23 cellular contexts compared by ENCODE assay signal in the genomic region with DNA sequence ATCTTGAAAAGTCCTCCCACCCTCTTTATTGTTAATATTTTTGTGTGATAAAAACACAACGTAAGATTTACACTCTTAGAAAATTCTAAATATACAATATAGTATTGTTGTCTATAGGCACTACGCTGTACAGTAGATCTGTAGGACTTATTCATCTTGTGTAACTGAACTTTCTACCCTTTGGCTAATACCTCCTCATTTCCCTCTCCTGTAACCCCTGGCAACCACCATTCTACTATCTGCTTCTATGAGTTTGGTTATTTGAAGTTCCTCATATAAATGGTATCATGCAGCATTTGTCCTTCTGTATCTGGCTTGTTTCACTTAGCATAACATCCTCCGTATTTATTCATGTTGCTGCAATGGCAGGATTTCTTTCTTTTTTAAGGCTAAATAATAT. TPM values are rescaled to one million over a fixed set of nuclear protein-coding genes. Genes with fewer than 3 reads are reported as not detected.
DNase-seq lines count a peak whose midpoint lies in the region; ATAC-seq and TF ChIP-seq lines count a peak whose summit lies in the region.
"Had no signal": no experiment of that assay in that cellular context is flagged by ENCODE, and none has a peak within 500 bp of the region (broad histone marks: within the 10 kb centered on the region; RNA-seq: fewer than 3 reads in every experiment).

No MANE protein-coding gene starts in this region.

- H3K27ac Mint-ChIP-seq in activated naive CD8-positive, alpha-beta T cell treated with anti-CD3 and anti-CD28 coated beads, Interleukin-2, amount 50 U/mL, for 24 hours, result no peak overlapping the region
- H3K27ac Mint-ChIP-seq: CD8-positive, alpha-beta T cell; HFFc6; IgD-negative memory B cell had no signal

- no peaks in the 10 kb centered on the region for H3K27me3 ChIP-seq in HL-60 (ENCODE audit: insufficient read depth, poor library complexity, severe bottlenecking)
- H3K27me3 ChIP-seq: BLaER1 had no signal

- no peak overlapping the region for H3K4me3 Mint-ChIP-seq in activated naive CD8-positive, alpha-beta T cell treated with anti-CD3 and anti-CD28 coated beads, Interleukin-2, amount 50 U/mL, for 24 hours
- H3K4me3 Mint-ChIP-seq: CD14-positive monocyte; CD8-positive, alpha-beta T cell; HFFc6; IgD-negative memory B cell had no signal

- no peaks in the 10 kb centered on the region for H3K27me3 Mint-ChIP-seq in activated naive CD8-positive, alpha-beta T cell treated with anti-CD3 and anti-CD28 coated beads, Interleukin-2, amount 50 U/mL, for 24 hours

- H3K4me3 ChIP-seq in HL-60 (replicated peaks; ENCODE audit: insufficient read depth, low read length), result no peak overlapping the region
- H3K4me3 ChIP-seq: BLaER1, GM12878 had no signal

- H3K36me3 Mint-ChIP-seq in activated naive CD8-positive, alpha-beta T cell treated with anti-CD3 and anti-CD28 coated beads, Interleukin-2, amount 50 U/mL, for 24 hours (ENCODE audit: low read depth), result no peaks in the 10 kb centered on the region
- H3K36me3 Mint-ChIP-seq: CD8-positive, alpha-beta T cell; IgD-negative memory B cell had no signal

- H3K4me1 Mint-ChIP-seq in activated naive CD8-positive, alpha-beta T cell treated with anti-CD3 and anti-CD28 coated beads, Interleukin-2, amount 50 U/mL, for 24 hours, result no peaks in the 10 kb centered on the region

- peak overlapping the region; percentile 96 for H3K27ac ChIP-seq in HL-60 (replicated peaks)
- H3K27ac ChIP-seq: BLaER1 had no signal

- TF ChIP-seq CTCF in HL-60 (IDR thresholded peaks at IDR 0.05; ENCODE audit: insufficient read depth, low read length), result no peak

- no peak for ATAC-seq in activated naive CD8-positive, alpha-beta T cell treated with anti-CD3 and anti-CD28 coated beads, Interleukin-2, amount 50 U/mL, for 24 hours
- ATAC-seq: CD8-positive, alpha-beta T cell; GM12878; HCT116; HepG2 had no signal

- DNase-seq in AML-193 (lab: John Stamatoyannopoulos, UW) (peak; percentile 72 to 73), HL-60 (ENCODE audit: low read depth in 1 of 2, low spot score in 1 of 2) (peak in 1 of 2 experiments; percentile 69), MV-4-11 (lab: John Stamatoyannopoulos, UW) (peak; percentile 74), A172 (ENCODE audit: low spot score) (no peak), NOMO-1 treated with DMSO at 0.1 percent for 48 hours (lab: John Stamatoyannopoulos, UW; ENCODE audit: unreplicated experiment) (no peak)
- no peak for DNase-seq in activated naive CD8-positive, alpha-beta T cell treated with anti-CD3 and anti-CD28 coated beads, Interleukin-2, amount 50 U/mL, for 24 hours
- DNase-seq: Calu3; CD8-positive, alpha-beta T cell; DMS 273 treated with DMSO at 0.1 percent for 48 hours; DMS53; DND-41; EL; GOT3; H7; HFFc6; KBM-7 had no signal

- no peaks in the 10 kb centered on the region for H3K9me3 Mint-ChIP-seq in activated naive CD8-positive, alpha-beta T cell treated with anti-CD3 and anti-CD28 coated beads, Interleukin-2, amount 50 U/mL, for 24 hours
- H3K9me3 Mint-ChIP-seq: CD8-positive, alpha-beta T cell; HFFc6 had no signal

RNA-seq across cellular contexts. Expression of a gene that starts 5.2 kb away (rescaled TPM):
- total RNA-seq in A172 (2014; rRNA removed; shearing (Covaris generic)), result not detected in 2 replicates
- total RNA-seq: Calu3; CD8-positive, alpha-beta T cell; G401; GM12878; H7; HepG2; HFFc6 had no signal

RNA-seq across cellular contexts. Expression of a gene that starts 14.8 kb away (rescaled TPM):
- 0.05 TPM in 1 of 2 replicates, not detected in the other for total RNA-seq in A172 (2014; rRNA removed; shearing (Covaris generic))
- total RNA-seq: Calu3; CD8-positive, alpha-beta T cell; G401; GM12878; H7; HepG2 had no signal

RNA-seq across cellular contexts. Expression of a gene that starts 26.3 kb away (rescaled TPM):
- not detected in 2 replicates for total RNA-seq in A172 (2014; rRNA removed; shearing (Covaris generic))
- total RNA-seq: Calu3; CD8-positive, alpha-beta T cell; G401; GM12878; H7; HepG2; HFFc6 had no signal

RNA-seq across cellular contexts. Expression of a gene that starts 54.0 kb away (rescaled TPM):
- 0.07 TPM in 1 of 2 replicates, not detected in the other for total RNA-seq in A172 (2014; rRNA removed; shearing (Covaris generic))
- total RNA-seq: Calu3; CD8-positive, alpha-beta T cell; G401; H7; HepG2; HFFc6 had no signal

Comparison
In these comparisons a context has a peak if more than half of its experiments do, and no peak if none do; other contexts are left out.
1. DNase-seq: peak in AML-193 (2 of 2) and MV-4-11 (single experiment); none in activated naive CD8-positive, alpha-beta T cell treated with anti-CD3 and anti-CD28 coated beads, Interleukin-2, amount 50 U/mL, for 24 hours (single experiment), A172 (single experiment) and NOMO-1 treated with DMSO at 0.1 percent for 48 hours (single experiment).